ENCODE assay signal across 2 cellular contexts in the genomic region with DNA sequence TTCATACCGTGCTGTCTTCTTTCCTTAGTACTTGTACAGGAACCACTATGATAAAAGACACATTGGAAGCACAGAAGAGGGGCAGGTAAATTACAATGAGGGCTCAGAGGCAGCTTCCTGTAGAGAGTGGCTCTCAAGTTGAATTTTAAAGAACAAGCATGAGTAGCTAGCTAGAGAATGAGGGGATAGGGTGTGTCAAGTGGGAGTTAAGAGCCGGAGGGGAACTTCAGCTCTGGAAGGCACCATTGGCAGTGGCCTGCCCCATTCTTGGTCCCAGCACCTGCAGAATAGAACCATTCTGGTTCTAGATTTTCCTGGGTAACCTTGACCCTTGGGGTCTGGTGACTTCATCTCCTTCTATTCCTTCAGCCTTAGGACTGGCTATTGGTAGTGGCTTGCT.
TF ChIP-seq lines count a peak whose summit lies in the region.

No MANE protein-coding gene starts in this region.

TF ChIP-seq in GM23338, 12 proteins besides CTCF, POLR2A, EP300 and RAD21 (continues in another document):
- no peak for TF ChIP-seq EZH2 (IDR thresholded peaks at IDR 0.05; ENCODE audit: low read depth, unreplicated experiment)
- TF ChIP-seq EZH2phosphoT487 (IDR thresholded peaks at IDR 0.05; ENCODE audit: unreplicated experiment) = no peak
- no peak for TF ChIP-seq CREB1 (CRISPR knock-in tag; IDR thresholded peaks at IDR 0.05; ENCODE audit: low read depth)
- TF ChIP-seq JUNB (IDR thresholded peaks at IDR 0.05; ENCODE audit: unreplicated experiment) = no peak
- TF ChIP-seq, protein P1, sequence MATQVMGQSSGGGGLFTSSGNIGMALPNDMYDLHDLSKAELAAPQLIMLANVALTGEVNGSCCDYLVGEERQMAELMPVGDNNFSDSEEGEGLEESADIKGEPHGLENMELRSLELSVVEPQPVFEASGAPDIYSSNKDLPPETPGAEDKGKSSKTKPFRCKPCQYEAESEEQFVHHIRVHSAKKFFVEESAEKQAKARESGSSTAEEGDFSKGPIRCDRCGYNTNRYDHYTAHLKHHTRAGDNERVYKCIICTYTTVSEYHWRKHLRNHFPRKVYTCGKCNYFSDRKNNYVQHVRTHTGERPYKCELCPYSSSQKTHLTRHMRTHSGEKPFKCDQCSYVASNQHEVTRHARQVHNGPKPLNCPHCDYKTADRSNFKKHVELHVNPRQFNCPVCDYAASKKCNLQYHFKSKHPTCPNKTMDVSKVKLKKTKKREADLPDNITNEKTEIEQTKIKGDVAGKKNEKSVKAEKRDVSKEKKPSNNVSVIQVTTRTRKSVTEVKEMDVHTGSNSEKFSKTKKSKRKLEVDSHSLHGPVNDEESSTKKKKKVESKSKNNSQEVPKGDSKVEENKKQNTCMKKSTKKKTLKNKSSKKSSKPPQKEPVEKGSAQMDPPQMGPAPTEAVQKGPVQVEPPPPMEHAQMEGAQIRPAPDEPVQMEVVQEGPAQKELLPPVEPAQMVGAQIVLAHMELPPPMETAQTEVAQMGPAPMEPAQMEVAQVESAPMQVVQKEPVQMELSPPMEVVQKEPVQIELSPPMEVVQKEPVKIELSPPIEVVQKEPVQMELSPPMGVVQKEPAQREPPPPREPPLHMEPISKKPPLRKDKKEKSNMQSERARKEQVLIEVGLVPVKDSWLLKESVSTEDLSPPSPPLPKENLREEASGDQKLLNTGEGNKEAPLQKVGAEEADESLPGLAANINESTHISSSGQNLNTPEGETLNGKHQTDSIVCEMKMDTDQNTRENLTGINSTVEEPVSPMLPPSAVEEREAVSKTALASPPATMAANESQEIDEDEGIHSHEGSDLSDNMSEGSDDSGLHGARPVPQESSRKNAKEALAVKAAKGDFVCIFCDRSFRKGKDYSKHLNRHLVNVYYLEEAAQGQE (IDR thresholded peaks at IDR 0.05; ENCODE audit: unreplicated experiment) = no peak
- TF ChIP-seq ZNF114 (CRISPR knock-in tag; IDR thresholded peaks at IDR 0.05) = no peak
- TF ChIP-seq STAT1 (IDR thresholded peaks at IDR 0.05; ENCODE audit: unreplicated experiment) = no peak
- no peak for TF ChIP-seq POLR2AphosphoS5 (IDR thresholded peaks at IDR 0.05; ENCODE audit: low read depth)
- TF ChIP-seq, protein P2, sequence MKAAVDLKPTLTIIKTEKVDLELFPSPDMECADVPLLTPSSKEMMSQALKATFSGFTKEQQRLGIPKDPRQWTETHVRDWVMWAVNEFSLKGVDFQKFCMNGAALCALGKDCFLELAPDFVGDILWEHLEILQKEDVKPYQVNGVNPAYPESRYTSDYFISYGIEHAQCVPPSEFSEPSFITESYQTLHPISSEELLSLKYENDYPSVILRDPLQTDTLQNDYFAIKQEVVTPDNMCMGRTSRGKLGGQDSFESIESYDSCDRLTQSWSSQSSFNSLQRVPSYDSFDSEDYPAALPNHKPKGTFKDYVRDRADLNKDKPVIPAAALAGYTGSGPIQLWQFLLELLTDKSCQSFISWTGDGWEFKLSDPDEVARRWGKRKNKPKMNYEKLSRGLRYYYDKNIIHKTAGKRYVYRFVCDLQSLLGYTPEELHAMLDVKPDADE (IDR thresholded peaks at IDR 0.05) = no peak
- TF ChIP-seq, protein P3, sequence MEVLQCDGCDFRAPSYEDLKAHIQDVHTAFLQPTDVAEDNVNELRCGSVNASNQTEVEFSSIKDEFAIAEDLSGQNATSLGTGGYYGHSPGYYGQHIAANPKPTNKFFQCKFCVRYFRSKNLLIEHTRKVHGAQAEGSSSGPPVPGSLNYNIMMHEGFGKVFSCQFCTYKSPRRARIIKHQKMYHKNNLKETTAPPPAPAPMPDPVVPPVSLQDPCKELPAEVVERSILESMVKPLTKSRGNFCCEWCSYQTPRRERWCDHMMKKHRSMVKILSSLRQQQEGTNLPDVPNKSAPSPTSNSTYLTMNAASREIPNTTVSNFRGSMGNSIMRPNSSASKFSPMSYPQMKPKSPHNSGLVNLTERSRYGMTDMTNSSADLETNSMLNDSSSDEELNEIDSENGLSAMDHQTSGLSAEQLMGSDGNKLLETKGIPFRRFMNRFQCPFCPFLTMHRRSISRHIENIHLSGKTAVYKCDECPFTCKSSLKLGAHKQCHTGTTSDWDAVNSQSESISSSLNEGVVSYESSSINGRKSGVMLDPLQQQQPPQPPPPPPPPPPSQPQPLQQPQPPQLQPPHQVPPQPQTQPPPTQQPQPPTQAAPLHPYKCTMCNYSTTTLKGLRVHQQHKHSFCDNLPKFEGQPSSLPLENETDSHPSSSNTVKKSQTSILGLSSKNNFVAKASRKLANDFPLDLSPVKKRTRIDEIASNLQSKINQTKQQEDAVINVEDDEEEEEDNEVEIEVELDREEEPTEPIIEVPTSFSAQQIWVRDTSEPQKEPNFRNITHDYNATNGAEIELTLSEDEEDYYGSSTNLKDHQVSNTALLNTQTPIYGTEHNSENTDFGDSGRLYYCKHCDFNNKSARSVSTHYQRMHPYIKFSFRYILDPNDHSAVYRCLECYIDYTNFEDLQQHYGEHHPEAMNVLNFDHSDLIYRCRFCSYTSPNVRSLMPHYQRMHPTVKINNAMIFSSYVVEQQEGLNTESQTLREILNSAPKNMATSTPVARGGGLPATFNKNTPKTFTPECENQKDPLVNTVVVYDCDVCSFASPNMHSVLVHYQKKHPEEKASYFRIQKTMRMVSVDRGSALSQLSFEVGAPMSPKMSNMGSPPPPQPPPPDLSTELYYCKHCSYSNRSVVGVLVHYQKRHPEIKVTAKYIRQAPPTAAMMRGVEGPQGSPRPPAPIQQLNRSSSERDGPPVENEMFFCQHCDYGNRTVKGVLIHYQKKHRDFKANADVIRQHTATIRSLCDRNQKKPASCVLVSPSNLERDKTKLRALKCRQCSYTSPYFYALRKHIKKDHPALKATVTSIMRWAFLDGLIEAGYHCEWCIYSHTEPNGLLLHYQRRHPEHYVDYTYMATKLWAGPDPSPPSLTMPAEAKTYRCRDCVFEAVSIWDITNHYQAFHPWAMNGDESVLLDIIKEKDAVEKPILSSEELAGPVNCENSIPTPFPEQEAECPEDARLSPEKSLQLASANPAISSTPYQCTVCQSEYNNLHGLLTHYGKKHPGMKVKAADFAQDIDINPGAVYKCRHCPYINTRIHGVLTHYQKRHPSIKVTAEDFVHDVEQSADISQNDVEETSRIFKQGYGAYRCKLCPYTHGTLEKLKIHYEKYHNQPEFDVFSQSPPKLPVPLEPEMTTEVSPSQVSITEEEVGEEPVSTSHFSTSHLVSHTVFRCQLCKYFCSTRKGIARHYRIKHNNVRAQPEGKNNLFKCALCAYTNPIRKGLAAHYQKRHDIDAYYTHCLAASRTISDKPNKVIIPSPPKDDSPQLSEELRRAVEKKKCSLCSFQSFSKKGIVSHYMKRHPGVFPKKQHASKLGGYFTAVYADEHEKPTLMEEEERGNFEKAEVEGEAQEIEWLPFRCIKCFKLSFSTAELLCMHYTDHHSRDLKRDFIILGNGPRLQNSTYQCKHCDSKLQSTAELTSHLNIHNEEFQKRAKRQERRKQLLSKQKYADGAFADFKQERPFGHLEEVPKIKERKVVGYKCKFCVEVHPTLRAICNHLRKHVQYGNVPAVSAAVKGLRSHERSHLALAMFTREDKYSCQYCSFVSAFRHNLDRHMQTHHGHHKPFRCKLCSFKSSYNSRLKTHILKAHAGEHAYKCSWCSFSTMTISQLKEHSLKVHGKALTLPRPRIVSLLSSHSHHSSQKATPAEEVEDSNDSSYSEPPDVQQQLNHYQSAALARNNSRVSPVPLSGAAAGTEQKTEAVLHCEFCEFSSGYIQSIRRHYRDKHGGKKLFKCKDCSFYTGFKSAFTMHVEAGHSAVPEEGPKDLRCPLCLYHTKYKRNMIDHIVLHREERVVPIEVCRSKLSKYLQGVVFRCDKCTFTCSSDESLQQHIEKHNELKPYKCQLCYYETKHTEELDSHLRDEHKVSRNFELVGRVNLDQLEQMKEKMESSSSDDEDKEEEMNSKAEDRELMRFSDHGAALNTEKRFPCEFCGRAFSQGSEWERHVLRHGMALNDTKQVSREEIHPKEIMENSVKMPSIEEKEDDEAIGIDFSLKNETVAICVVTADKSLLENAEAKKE (CRISPR knock-in tag; IDR thresholded peaks at IDR 0.05) = no peak

TF ChIP-seq in H1, 55 proteins besides CTCF, POLR2A, EP300 and RAD21:
- TF ChIP-seq CBX5 (IDR thresholded peaks at IDR 0.05; ENCODE audit: low read depth, low read length) (no peak), POU5F1 (IDR thresholded peaks at IDR 0.05; ENCODE audit: low read depth, low read length) (no peak), TAF1 (IDR thresholded peaks at IDR 0.05; ENCODE audit: low read depth, low read length) (no peak)
